ENCODE assay signal across 23 cellular contexts in the genomic region with DNA sequence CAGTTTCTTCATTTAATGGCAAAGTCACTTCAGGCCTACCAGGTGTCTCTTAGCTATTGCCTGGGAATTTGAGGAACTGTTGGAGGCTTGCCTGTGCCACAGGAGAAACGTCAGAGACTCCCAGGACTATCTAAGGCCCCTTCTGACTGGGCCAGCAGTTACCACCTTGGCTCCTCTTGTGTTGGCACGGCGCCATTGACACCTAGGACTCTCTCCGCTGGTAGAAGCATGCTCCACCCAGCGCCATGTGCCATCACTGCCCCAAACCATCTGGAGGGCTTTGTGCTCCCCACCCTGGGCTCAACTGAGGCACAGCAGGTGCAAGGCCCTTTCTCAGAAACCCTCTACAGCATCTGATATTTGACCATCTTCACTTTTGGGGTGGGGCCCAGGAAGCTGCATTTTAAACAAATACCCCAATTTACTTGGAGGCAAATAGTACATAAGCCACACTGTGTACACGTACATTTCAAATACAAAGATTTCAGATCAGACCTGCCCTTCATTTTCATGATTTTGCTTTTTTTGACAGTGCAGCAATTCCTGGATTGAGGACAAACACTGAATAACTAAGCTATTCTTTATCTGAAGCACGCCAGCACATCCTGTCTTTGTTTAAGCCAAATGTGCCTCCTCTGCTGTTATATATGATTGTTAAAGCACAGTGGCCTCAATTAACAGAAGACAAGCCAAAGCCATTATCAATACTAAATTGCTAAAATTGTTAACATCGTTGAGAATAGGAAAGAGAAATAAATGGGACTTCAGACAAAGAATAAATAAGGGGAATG.
"Had no signal": no experiment of that assay in that cellular context is flagged by ENCODE, and none has a peak within 500 bp of the region (broad histone marks: within the 10 kb centered on the region; RNA-seq: fewer than 3 reads in every experiment).

No MANE protein-coding gene starts in this region.

- ATAC-seq: effector memory CD8-positive, alpha-beta T cell; esophagus mucosa; gastrocnemius medialis; mucosa of descending colon; natural killer cell treated with Interleukin-12 subunit alpha and Interleukin-12 subunit beta and Interleukin-15 and Interleukin-18, amount 100 ng/mL, for 72 hours; pancreas; stimulated activated naive B cell treated with anti-CD40 and anti-IgM and Interleukin-4, amounts not matched to agents 10 μg/mL and 1 μg/mL and 100 μg/mL, for 72 hours had no signal

- FAIRE-seq: endometrium, keratinocyte, pancreas, urothelium cell line had no signal

- H3K27ac ChIP-seq: colonic mucosa, epithelial cell of prostate, gastrocnemius medialis, neutrophil, pancreas, right atrium auricular region, sigmoid colon, thoracic aorta, tibial nerve, upper lobe of left lung had no signal

- H3K4me1 ChIP-seq: colonic mucosa, gastrocnemius medialis, pancreas, right atrium auricular region, sigmoid colon, tibial nerve, upper lobe of left lung had no signal

- H3K4me3 ChIP-seq: colonic mucosa, gastrocnemius medialis, lung, mucosa of descending colon, pancreas, right atrium auricular region, sigmoid colon, thoracic aorta, tibial nerve, upper lobe of left lung had no signal

- H3K9me3 ChIP-seq: colonic mucosa, gastrocnemius medialis, mucosa of descending colon, neutrophil, pancreas, right atrium auricular region, sigmoid colon, thoracic aorta, tibial nerve, upper lobe of left lung had no signal

- DNase-seq: colonic mucosa; effector memory CD8-positive, alpha-beta T cell; foreskin fibroblast; gastrocnemius medialis; head of caudate nucleus; mesenchymal stem cell; naive B cell; sigmoid colon; stimulated activated naive B cell treated with anti-CD40 and anti-IgM and Interleukin-4, amounts not matched to agents 10 μg/mL and 1 μg/mL and 100 μg/mL, for 72 hours; upper lobe of left lung had no signal

- H3K36me3 ChIP-seq: colonic mucosa, gastrocnemius medialis, neutrophil, pancreas, right atrium auricular region, sigmoid colon, thoracic aorta, tibial nerve, upper lobe of left lung had no signal

- H3K27me3 ChIP-seq: colonic mucosa, gastrocnemius medialis, neutrophil, pancreas, right atrium auricular region, sigmoid colon, tibial nerve, upper lobe of left lung had no signal
